Comparison of ENCODE assay signal across 19 cellular contexts in the genomic region with DNA sequence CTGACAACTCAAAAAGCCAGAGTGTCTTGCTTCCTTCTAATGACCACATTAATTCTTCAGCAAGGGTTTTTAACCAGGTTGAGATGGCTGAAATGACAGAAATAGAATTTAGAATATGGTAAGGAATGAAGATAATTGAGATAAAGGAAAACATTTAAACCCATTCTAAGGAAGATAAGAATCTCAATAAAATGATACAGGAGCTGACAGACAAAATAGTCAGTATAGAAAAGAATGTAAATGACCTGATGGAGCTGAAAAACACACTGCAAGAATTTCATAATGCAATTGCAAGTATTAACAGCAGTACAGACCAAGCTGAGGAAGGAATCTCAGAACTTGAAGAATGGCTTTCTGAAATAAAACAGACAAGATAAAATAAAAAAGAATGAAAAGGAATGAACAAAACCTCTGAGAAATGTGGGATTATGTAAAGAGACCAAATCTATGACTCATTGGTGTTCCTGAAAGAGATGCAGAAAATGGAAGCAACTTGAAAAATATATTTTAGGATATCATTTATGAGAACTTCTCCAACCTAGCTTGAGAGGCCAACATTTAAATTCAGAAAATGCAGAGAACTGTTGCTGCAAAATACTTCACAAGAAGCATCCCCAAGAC.
"Had no signal": no experiment of that assay in that cellular context is flagged by ENCODE, and none has a peak within 500 bp of the region (broad histone marks: within the 10 kb centered on the region; RNA-seq: fewer than 3 reads in every experiment).

No MANE protein-coding gene starts in this region.

- H3K36me3 ChIP-seq: neutrophil, right atrium auricular region, sigmoid colon, tibial nerve, upper lobe of right lung, vagina had no signal

- H2AFZ ChIP-seq: hepatocyte had no signal

- H3K9me3 ChIP-seq: neutrophil, testis, upper lobe of right lung, vagina had no signal

- H3K4me2 ChIP-seq: hepatocyte had no signal

- H3K4me3 ChIP-seq: dorsolateral prefrontal cortex, hepatocyte, right atrium auricular region, sigmoid colon, testis, tibial nerve, upper lobe of right lung, vagina had no signal

- H3K27ac ChIP-seq: hepatocyte, neutrophil, right atrium auricular region, sigmoid colon, testis, tibial nerve, upper lobe of right lung, vagina had no signal

- DNase-seq: cortex of kidney; dorsolateral prefrontal cortex; effector CD8-positive, alpha-beta T cell; foreskin melanocyte; head of caudate nucleus; kidney glomerular epithelial cell; naive thymus-derived CD8-positive, alpha-beta T cell; posterior cingulate gyrus; sigmoid colon; small intestine; stimulated activated CD4-positive, alpha-beta T cell treated with anti-CD3 and anti-CD28 coated beads, Interleukin-2, amount 100 ng/mL, for 48 hours; stimulated activated CD8-positive, alpha-beta memory T cell treated with anti-CD3 and anti-CD28 coated beads, Interleukin-4, amount 100 ng/mL, for 48 hours; testis; upper lobe of right lung had no signal

- H3K27me3 ChIP-seq: hepatocyte, neutrophil, right atrium auricular region, sigmoid colon, testis, tibial nerve, upper lobe of right lung, vagina had no signal

- H3K79me2 ChIP-seq: hepatocyte had no signal

- H3K4me1 ChIP-seq: right atrium auricular region, sigmoid colon, testis, tibial nerve, upper lobe of right lung, vagina had no signal
